ENCODE assay signal across 1 cellular context in the genomic region with DNA sequence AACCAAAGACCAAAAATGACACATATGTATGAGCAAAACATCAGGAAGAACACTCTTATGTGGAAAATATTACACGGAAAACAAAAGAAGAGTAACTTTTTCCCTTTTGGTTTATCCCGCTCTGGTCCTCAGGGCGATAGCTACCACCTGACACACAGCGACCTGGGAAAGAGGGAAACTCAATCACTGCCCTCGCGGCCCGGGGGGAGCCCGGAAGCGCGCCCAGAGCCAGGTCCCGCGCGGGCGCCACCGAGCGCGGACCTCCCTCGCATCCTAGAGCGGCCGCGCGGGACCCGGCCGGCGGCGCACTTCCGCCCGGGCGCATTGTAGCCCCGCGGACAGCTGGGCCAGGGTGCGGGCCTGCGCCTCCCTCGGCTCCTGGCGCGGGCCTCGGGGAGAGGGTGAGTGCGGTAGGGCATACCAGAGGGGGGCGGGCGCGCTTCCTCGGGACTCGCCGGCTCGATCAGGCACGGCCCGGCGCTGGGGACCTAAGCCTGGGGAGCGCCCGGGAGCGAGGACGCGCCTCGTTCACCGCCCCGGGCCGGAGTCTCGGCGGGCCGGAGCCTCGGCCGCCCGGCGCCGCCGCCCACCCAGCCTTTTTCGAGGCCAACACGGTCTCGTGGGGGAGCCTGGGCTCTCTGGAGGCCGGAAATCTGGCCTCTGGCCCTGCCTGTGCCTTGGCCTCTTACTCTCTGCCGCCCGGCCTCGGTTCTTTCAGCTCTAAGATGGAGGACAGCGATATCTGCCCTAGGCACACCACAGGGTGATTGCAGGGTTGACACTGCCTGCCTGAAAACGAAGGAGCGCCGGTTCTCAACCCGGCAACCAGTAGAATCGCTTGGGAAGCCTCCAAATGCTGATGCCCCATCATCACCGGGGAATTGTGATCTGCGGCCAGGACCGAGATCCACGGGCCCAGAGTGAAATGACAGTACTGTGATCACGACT.
TF ChIP-seq lines count a peak whose summit lies in the region.

A gene with protein sequence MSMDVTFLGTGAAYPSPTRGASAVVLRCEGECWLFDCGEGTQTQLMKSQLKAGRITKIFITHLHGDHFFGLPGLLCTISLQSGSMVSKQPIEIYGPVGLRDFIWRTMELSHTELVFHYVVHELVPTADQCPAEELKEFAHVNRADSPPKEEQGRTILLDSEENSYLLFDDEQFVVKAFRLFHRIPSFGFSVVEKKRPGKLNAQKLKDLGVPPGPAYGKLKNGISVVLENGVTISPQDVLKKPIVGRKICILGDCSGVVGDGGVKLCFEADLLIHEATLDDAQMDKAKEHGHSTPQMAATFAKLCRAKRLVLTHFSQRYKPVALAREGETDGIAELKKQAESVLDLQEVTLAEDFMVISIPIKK (plus strand): TSS at position 327 of the 948 bp plus-strand sequence. CDS start 6,365 bp downstream, outside the sequence.

TF ChIP-seq in HepG2, 621 proteins besides CTCF, POLR2A, EP300 and RAD21 (continued from another document and continues in another):
- TF ChIP-seq, protein P1, sequence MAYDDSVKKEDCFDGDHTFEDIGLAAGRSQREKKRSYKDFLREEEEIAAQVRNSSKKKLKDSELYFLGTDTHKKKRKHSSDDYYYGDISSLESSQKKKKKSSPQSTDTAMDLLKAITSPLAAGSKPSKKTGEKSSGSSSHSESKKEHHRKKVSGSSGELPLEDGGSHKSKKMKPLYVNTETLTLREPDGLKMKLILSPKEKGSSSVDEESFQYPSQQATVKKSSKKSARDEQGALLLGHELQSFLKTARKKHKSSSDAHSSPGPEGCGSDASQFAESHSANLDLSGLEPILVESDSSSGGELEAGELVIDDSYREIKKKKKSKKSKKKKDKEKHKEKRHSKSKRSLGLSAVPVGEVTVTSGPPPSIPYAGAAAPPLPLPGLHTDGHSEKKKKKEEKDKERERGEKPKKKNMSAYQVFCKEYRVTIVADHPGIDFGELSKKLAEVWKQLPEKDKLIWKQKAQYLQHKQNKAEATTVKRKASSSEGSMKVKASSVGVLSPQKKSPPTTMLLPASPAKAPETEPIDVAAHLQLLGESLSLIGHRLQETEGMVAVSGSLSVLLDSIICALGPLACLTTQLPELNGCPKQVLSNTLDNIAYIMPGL (CRISPR knock-in tag; IDR thresholded peaks at IDR 0.05; ENCODE audit: borderline replicate concordance in 1 of 2, low read depth in 1 of 2): peak; percentile 58 to 74; a peak in 2 of 4 replicates
- TF ChIP-seq XRCC5 (optimal IDR thresholded peaks at IDR 0.05; ENCODE audit: low read length): peak; percentile 34
- TF ChIP-seq CBX5 (CRISPR knock-in tag; IDR thresholded peaks at IDR 0.05; ENCODE audit: borderline replicate concordance): no peak
- 0 out of 2 replicates have a peak, but pooled peaks have one; percentile 3 for TF ChIP-seq ZBTB33 (CRISPR knock-in tag; IDR thresholded peaks at IDR 0.05)
- 0 out of 2 replicates have a peak, but pooled peaks have one; percentile 52 for TF ChIP-seq ZNF703 (CRISPR knock-in tag; IDR thresholded peaks at IDR 0.05; ENCODE audit: borderline replicate concordance)
- TF ChIP-seq NCOR1 (IDR thresholded peaks at IDR 0.05; ENCODE audit: borderline replicate concordance, low read length): no peak
- TF ChIP-seq ZNF816 (CRISPR knock-in tag; IDR thresholded peaks at IDR 0.05; ENCODE audit: borderline replicate concordance): peak; percentile 62; the same call in 1 of the 2 replicates
- TF ChIP-seq RBAK (CRISPR knock-in tag; IDR thresholded peaks at IDR 0.05): no peak
- peak; percentile 85; the same call in 1 of the 2 replicates for TF ChIP-seq ZNF232 (CRISPR knock-in tag; IDR thresholded peaks at IDR 0.05; ENCODE audit: borderline replicate concordance)
- no peak for TF ChIP-seq CREM (IDR thresholded peaks at IDR 0.05)
- no peak for TF ChIP-seq CREM (CRISPR knock-in tag; IDR thresholded peaks at IDR 0.05)
- TF ChIP-seq, protein P2, sequence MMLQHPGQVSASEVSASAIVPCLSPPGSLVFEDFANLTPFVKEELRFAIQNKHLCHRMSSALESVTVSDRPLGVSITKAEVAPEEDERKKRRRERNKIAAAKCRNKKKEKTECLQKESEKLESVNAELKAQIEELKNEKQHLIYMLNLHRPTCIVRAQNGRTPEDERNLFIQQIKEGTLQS (CRISPR knock-in tag; IDR thresholded peaks at IDR 0.05): peak; percentile 44; the same call in 1 of the 2 replicates
- TF ChIP-seq, protein P3, sequence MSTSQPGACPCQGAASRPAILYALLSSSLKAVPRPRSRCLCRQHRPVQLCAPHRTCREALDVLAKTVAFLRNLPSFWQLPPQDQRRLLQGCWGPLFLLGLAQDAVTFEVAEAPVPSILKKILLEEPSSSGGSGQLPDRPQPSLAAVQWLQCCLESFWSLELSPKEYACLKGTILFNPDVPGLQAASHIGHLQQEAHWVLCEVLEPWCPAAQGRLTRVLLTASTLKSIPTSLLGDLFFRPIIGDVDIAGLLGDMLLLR (CRISPR knock-in tag; IDR thresholded peaks at IDR 0.05): no peak
- TF ChIP-seq ARID3A (IDR thresholded peaks at IDR 0.05; ENCODE audit: low read depth, low read length): no peak
- TF ChIP-seq, protein P4, sequence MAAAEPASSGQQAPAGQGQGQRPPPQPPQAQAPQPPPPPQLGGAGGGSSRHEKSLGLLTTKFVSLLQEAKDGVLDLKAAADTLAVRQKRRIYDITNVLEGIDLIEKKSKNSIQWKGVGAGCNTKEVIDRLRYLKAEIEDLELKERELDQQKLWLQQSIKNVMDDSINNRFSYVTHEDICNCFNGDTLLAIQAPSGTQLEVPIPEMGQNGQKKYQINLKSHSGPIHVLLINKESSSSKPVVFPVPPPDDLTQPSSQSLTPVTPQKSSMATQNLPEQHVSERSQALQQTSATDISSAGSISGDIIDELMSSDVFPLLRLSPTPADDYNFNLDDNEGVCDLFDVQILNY (CRISPR knock-in tag; conservative IDR thresholded peaks at IDR 0.05): no peak; the same call in 1 of the 2 replicates
- TF ChIP-seq AHR (CRISPR knock-in tag; IDR thresholded peaks at IDR 0.05): no peak
- no peak for TF ChIP-seq MIXL1 (CRISPR knock-in tag; IDR thresholded peaks at IDR 0.05)
- TF ChIP-seq NFRKB (IDR thresholded peaks at IDR 0.05): no peak
- TF ChIP-seq RFXANK (CRISPR knock-in tag; IDR thresholded peaks at IDR 0.05): no peak
- TF ChIP-seq ELF4 (CRISPR knock-in tag; IDR thresholded peaks at IDR 0.05; ENCODE audit: borderline replicate concordance): no peak; the same call in 1 of the 2 replicates
- no peak for TF ChIP-seq ZNF589 (CRISPR knock-in tag; conservative IDR thresholded peaks at IDR 0.05)
- TF ChIP-seq, protein P5, sequence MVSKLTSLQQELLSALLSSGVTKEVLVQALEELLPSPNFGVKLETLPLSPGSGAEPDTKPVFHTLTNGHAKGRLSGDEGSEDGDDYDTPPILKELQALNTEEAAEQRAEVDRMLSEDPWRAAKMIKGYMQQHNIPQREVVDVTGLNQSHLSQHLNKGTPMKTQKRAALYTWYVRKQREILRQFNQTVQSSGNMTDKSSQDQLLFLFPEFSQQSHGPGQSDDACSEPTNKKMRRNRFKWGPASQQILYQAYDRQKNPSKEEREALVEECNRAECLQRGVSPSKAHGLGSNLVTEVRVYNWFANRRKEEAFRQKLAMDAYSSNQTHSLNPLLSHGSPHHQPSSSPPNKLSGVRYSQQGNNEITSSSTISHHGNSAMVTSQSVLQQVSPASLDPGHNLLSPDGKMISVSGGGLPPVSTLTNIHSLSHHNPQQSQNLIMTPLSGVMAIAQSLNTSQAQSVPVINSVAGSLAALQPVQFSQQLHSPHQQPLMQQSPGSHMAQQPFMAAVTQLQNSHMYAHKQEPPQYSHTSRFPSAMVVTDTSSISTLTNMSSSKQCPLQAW (CRISPR knock-in tag; IDR thresholded peaks at IDR 0.05): peak; percentile 33; the same call in 1 of the 2 replicates
- 0 out of 2 replicates have a peak, but pooled peaks have one; percentile 20 for TF ChIP-seq MEIS1 (CRISPR knock-in tag; IDR thresholded peaks at IDR 0.05; ENCODE audit: borderline replicate concordance)
- no peak for TF ChIP-seq ZBTB49 (CRISPR knock-in tag; IDR thresholded peaks at IDR 0.05; ENCODE audit: borderline replicate concordance)
- peak; percentile 50; the same call in 1 of the 2 replicates for TF ChIP-seq ZNF704 (CRISPR knock-in tag; IDR thresholded peaks at IDR 0.05; ENCODE audit: borderline replicate concordance)
- TF ChIP-seq THAP8 (CRISPR knock-in tag; IDR thresholded peaks at IDR 0.05; ENCODE audit: borderline replicate concordance): no peak
- no peak for TF ChIP-seq SETDB1 (CRISPR knock-in tag; IDR thresholded peaks at IDR 0.05; ENCODE audit: borderline replicate concordance)
- TF ChIP-seq IKZF1 (IDR thresholded peaks at IDR 0.05): no peak
- peak; percentile 75 for TF ChIP-seq ASH2L (IDR thresholded peaks at IDR 0.05; ENCODE audit: insufficient read length, low read depth, low read length)
- no peak for TF ChIP-seq HOXD1 (CRISPR knock-in tag; IDR thresholded peaks at IDR 0.05)
- TF ChIP-seq SMAD3 (CRISPR knock-in tag; IDR thresholded peaks at IDR 0.05): no peak
- peak; percentile 73 for TF ChIP-seq KMT2B (CRISPR knock-in tag; IDR thresholded peaks at IDR 0.05)
- no peak for TF ChIP-seq ZNF569 (CRISPR knock-in tag; IDR thresholded peaks at IDR 0.05; ENCODE audit: borderline replicate concordance)
- no peak for TF ChIP-seq CENPT (CRISPR knock-in tag; IDR thresholded peaks at IDR 0.05; ENCODE audit: low read depth)
- TF ChIP-seq ZNF468 (CRISPR knock-in tag; IDR thresholded peaks at IDR 0.05): 0 out of 2 replicates have a peak, but pooled peaks have one; percentile 78
- peak; percentile 100 for TF ChIP-seq ZNF574 (CRISPR knock-in tag; IDR thresholded peaks at IDR 0.05)
